ENCODE assay signal across 1 cellular context in genomic region chr14:37569729-37570128, GRCh38.
TF ChIP-seq lines count a peak whose summit lies in the region.

No MANE protein-coding gene starts in this region.

TF ChIP-seq in HepG2, 621 proteins besides CTCF, POLR2A, EP300 and RAD21 (continued from another document):
- TF ChIP-seq TFDP1 (CRISPR knock-in tag; IDR thresholded peaks at IDR 0.05; ENCODE audit: borderline replicate concordance), result no peak
